Comparison of ENCODE assay signal across 17 cellular contexts in the genomic region with DNA sequence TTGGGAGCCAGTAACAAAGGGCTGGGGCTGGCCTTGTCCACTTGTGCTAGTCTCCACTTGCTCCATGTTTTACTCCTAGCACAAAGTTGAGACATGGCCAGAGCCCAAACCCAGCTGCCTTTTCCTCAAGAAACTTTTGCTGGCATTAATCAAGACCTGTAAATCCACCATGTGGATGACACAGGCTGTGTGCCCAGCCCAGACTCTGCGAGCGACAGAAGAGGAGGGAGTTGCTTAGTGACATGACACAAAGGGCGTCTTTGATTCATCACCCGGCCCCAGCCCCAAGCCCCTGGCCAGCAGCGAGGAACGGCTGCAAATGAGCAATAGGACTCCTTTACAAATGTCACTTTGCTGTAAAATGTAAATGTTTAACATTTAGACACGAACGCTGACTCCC.
A peak's percentile ranks its signal among the peaks of the same experiment; 100 is the strongest.
DNase-seq lines count a peak whose midpoint lies in the region; ATAC-seq and TF ChIP-seq lines count a peak whose summit lies in the region.
"Had no signal": no experiment of that assay in that cellular context is flagged by ENCODE, and none has a peak within 500 bp of the region (broad histone marks: within the 10 kb centered on the region; RNA-seq: fewer than 3 reads in every experiment).

No MANE protein-coding gene starts in this region.

- DNase-seq in epithelial cell of esophagus (ENCODE audit: low read depth) (peak; percentile 7), myocyte (ENCODE audit: low read depth) (peak; percentile 22), superior temporal gyrus (ENCODE audit: extremely low spot score) (peak; percentile 91), SK-N-DZ (ENCODE audit: low spot score) (no peak)
- no peak for DNase-seq in stimulated activated CD4-positive, alpha-beta T cell treated with anti-CD3 and anti-CD28 coated beads, Interleukin-4, amount 100 ng/mL, for 24 hours
- DNase-seq: activated CD4-positive, alpha-beta T cell treated with anti-CD3 and anti-CD28 coated beads for 36 hours; activated CD8-positive, alpha-beta memory T cell treated with anti-CD3 and anti-CD28 coated beads, Interleukin-2, amount 10 ng/mL, durations not matched to agents 7 days and 5 days; cerebellar nuclear complex; kidney glomerular epithelial cell; NCI-H2029 treated with DMSO at 0.1 percent for 48 hours; stimulated activated CD4-positive, alpha-beta T cell treated with anti-CD3 and anti-CD28 coated beads, Interleukin-15, amount 100 ng/mL, for 24 hours; SW 1271 had no signal

- ATAC-seq in GM18861 (IDR thresholded peaks at IDR 0.05; ENCODE audit: unreplicated experiment) = no peak
- ATAC-seq: activated CD4-positive, alpha-beta T cell treated with anti-CD3 and anti-CD28 coated beads for 36 hours; activated CD8-positive, alpha-beta memory T cell treated with anti-CD3 and anti-CD28 coated beads, Interleukin-2, amount 10 ng/mL, durations not matched to agents 7 days and 5 days had no signal

- H3K4me3 ChIP-seq in epithelial cell of esophagus (ENCODE audit: low read length) = no peak overlapping the region
- H3K4me3 ChIP-seq: right atrium auricular region, tibial nerve had no signal

- TF ChIP-seq CTCF in epithelial cell of esophagus (IDR thresholded peaks at IDR 0.05; ENCODE audit: insufficient read depth, low read depth, low read length, missing control alignments) = no peak

- H3K27ac ChIP-seq in angular gyrus (ENCODE audit: low read depth, low read length) = peak overlapping the region; percentile 90
- H3K27ac ChIP-seq: neutrophil, right atrium auricular region had no signal

Comparison
In these comparisons a context has a peak if more than half of its experiments do, and no peak if none do; other contexts are left out.
1. DNase-seq: peak in epithelial cell of esophagus (single experiment), myocyte (single experiment) and superior temporal gyrus (single experiment); none in SK-N-DZ (single experiment) and stimulated activated CD4-positive, alpha-beta T cell treated with anti-CD3 and anti-CD28 coated beads, Interleukin-4, amount 100 ng/mL, for 24 hours (single experiment).